ENCODE assay signal across 17 cellular contexts in genomic region chr12:43277630-43278267, GRCh38.
DNase-seq lines count a peak whose midpoint lies in the region; ATAC-seq and TF ChIP-seq lines count a peak whose summit lies in the region.
"Had no signal": no experiment of that assay in that cellular context is flagged by ENCODE, and none has a peak within 500 bp of the region (broad histone marks: within the 10 kb centered on the region; RNA-seq: fewer than 3 reads in every experiment).

No MANE protein-coding gene starts in this region.

- in situ Hi-C loops in brain microvascular endothelial cell (cut with HindIII; ENCODE audit: low pct_ligation_motif_present, low sequenced_read_pairs) = no loop called here

- DNase-seq in AG04450 (ENCODE audit: low read depth, low spot score) (peak; percentile 55), brain microvascular endothelial cell (peak; percentile 79), hepatocyte (ENCODE audit: low spot score) (peak; percentile 25), DMS79 (lab: John Stamatoyannopoulos, UW) (no peak), OCI-LY7 (ENCODE audit: low spot score) (no peak), NCI-H748 (lab: John Stamatoyannopoulos, UW; ENCODE audit: unreplicated experiment) (no peak)
- no peak for DNase-seq in effector CD4-positive, alpha-beta T cell
- DNase-seq: ACHN; activated T-cell treated with anti-CD3 and anti-CD28 coated beads, Interleukin-2, amount 50 U/mL, for 72 hours; Caco-2; cortex of kidney; gastrocnemius medialis; NCI-H187 treated with DMSO at 0.1 percent for 48 hours; NCI-H774; nucleus accumbens had no signal

- CTCF ChIA-PET in AG04450 (lab: Charles Lee) (interaction anchor here (1.3 to 1.6 kb wide), 4 partner anchors 61 to 795 kb away, joined by 3 to 4 read pairs (median 3); no protein-coding TSS in a partner anchor), OCI-LY7 (lab: Charles Lee; ENCODE audit: unreplicated experiment) (no interaction called here)

- H3K79me2 ChIP-seq in hepatocyte = no peaks in the 10 kb centered on the region
- H3K79me2 ChIP-seq in OCI-LY7 (ENCODE audit: insufficient read depth, low read depth, low read length) = no peaks in the 10 kb centered on the region

- H3K4me1 ChIP-seq in hepatocyte (ENCODE audit: insufficient read depth) (peaks cover 14% of the 10 kb centered on the region), OCI-LY7 (ENCODE audit: insufficient read depth, low read length, poor library complexity, severe bottlenecking) (no peaks in the 10 kb centered on the region)
- H3K4me1 ChIP-seq: Caco-2, gastrocnemius medialis had no signal

- H2AFZ ChIP-seq in hepatocyte (no peak overlapping the region), OCI-LY7 (ENCODE audit: low read length) (no peak overlapping the region)

- no peaks in the 10 kb centered on the region for H4K20me1 ChIP-seq in hepatocyte (ENCODE audit: insufficient read depth, poor library complexity, severe bottlenecking)
- no peaks in the 10 kb centered on the region for H4K20me1 ChIP-seq in OCI-LY7 (ENCODE audit: insufficient read depth, low read length)

- intact Hi-C loops in OCI-LY7 (cut with micrococcal nuclease; ENCODE audit: unreplicated experiment) = no loop called here

- POLR2A ChIA-PET in AG04450 (lab: Yijun Ruan, JAX) = no interaction called here
- POLR2A ChIA-PET in OCI-LY7 (lab: Charles Lee) = no interaction called here

- peak; percentile 4 for ATAC-seq in HG03354 (IDR thresholded peaks at IDR 0.05; ENCODE audit: poor library complexity, severe bottlenecking, unreplicated experiment)
- ATAC-seq: activated T-cell treated with anti-CD3 and anti-CD28 coated beads, Interleukin-2, amount 50 U/mL, for 72 hours; gastrocnemius medialis; Right ventricle myocardium inferior had no signal

- H3K9me3 ChIP-seq in AG04450 (ENCODE audit: control insufficient read depth, insufficient read depth, low read length) (no peaks in the 10 kb centered on the region), hepatocyte (ENCODE audit: low read depth) (no peaks in the 10 kb centered on the region), OCI-LY7 (ENCODE audit: low read length) (no peaks in the 10 kb centered on the region)
- H3K9me3 ChIP-seq: Caco-2, gastrocnemius medialis had no signal

- no TSS peak for BruUV-seq in OCI-LY7 (replicated peaks; lab: Mats Ljungman, UMichigan)

- H3K36me3 ChIP-seq in brain microvascular endothelial cell (replicated peaks) (no peaks in the 10 kb centered on the region), hepatocyte (replicated peaks; ENCODE audit: insufficient read depth, low read depth) (no peaks in the 10 kb centered on the region), OCI-LY7 (ENCODE audit: insufficient read depth, low read length) (no peaks in the 10 kb centered on the region)
- H3K36me3 ChIP-seq: gastrocnemius medialis had no signal

- WGBS in hepatocyte (ENCODE audit: low lambda C conversion rate, missing lambda C conversion rate) = 56% methylated on average over 5 of the region's 5 CpGs

- H3K4me3 ChIP-seq in AG04450 (ENCODE audit: low read depth, low read length) (no peak overlapping the region), brain microvascular endothelial cell (ENCODE audit: low read depth, low read length) (no peak overlapping the region), hepatocyte (no peak overlapping the region), OCI-LY7 (ENCODE audit: low read depth, low read length, poor library complexity, severe bottlenecking) (no peak overlapping the region)
- H3K4me3 ChIP-seq: gastrocnemius medialis had no signal

- H3K27ac ChIP-seq in AG04450 (ENCODE audit: low read depth, low read length) (no peak overlapping the region), brain microvascular endothelial cell (no peak overlapping the region), hepatocyte (peak overlapping the region; percentile 31), OCI-LY7 (ENCODE audit: low read depth, low read length, poor library complexity, severe bottlenecking) (no peak overlapping the region)
- H3K27ac ChIP-seq: gastrocnemius medialis had no signal

- peak overlapping the region; percentile 6 for H3K4me2 ChIP-seq in hepatocyte
- no peak overlapping the region for H3K4me2 ChIP-seq in OCI-LY7 (ENCODE audit: low read length)

- H3K9me2 ChIP-seq in hepatocyte (replicated peaks; ENCODE audit: insufficient read depth) = no peaks in the 10 kb centered on the region
- H3K9me2 ChIP-seq in OCI-LY7 (ENCODE audit: insufficient read depth, low read length) = no peaks in the 10 kb centered on the region

- TF ChIP-seq CTCF in AG04450 (IDR thresholded peaks at IDR 0.05; ENCODE audit: low read depth, low read length) (no peak), brain microvascular endothelial cell (IDR thresholded peaks at IDR 0.05; ENCODE audit: low read depth, low read length, missing control alignments) (no peak), hepatocyte (IDR thresholded peaks at IDR 0.05; ENCODE audit: poor library complexity) (no peak), OCI-LY7 (conservative IDR thresholded peaks at IDR 0.05; ENCODE audit: low read length) (no peak)

- no peaks in the 10 kb centered on the region for H3K27me3 ChIP-seq in AG04450 (ENCODE audit: control insufficient read depth, insufficient read depth, low read length)
- H3K27me3 ChIP-seq in brain microvascular endothelial cell (replicated peaks) = no peaks in the 10 kb centered on the region
- H3K27me3 ChIP-seq in hepatocyte = no peaks in the 10 kb centered on the region
- H3K27me3 ChIP-seq: gastrocnemius medialis had no signal

Comparison
In these comparisons a context has a peak if more than half of its experiments do, and no peak if none do; other contexts are left out.
1. DNase-seq: peak in AG04450 (single experiment), brain microvascular endothelial cell (single experiment) and hepatocyte (single experiment); none in DMS79 (single experiment), OCI-LY7 (single experiment), effector CD4-positive, alpha-beta T cell (single experiment) and NCI-H748 (single experiment).